In the genomic region with DNA sequence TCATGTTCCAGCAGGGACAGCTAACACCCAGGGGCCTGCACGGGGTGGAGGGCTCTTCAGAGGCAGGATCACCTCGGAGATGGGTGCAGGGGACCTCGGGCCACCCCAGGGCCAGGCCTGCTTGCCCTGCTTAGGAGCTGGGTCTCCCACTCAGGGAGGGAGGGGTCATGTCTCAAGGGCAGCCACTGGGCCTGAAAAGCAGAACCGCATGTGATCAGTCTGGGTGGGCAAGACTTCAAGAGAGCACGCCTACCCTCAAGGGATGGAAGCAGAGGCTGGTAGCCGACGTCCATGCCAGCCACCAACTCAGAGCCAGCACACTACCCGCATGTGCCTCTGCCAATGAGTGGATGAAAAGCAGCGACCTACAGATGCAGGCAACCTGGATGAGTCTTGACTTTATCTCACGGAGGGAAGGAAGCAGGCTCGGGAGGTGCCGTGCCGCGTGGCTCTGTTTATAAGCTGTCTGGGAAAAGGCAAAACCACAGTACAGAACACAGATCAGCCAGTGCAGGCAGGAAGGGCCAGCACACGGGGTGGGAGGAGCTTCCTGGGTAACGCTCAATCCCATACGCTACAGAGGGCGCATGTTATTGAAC, we compare ENCODE assay signal across 13 cellular contexts. TPM values are rescaled to one million over a fixed set of nuclear protein-coding genes. Genes with fewer than 3 reads are reported as not detected.
DNase-seq lines count a peak whose midpoint lies in the region; ATAC-seq, FAIRE-seq and TF ChIP-seq lines count a peak whose summit lies in the region.
"Had no signal": no experiment of that assay in that cellular context is flagged by ENCODE, and none has a peak within 500 bp of the region (broad histone marks: within the 10 kb centered on the region; RNA-seq: fewer than 3 reads in every experiment).

No MANE protein-coding gene starts in this region.

- 87% methylated on average over 18 of the region's 18 CpGs; no CpG with 5 or more reads in 1 of the 2 experiments for WGBS in H1 (ENCODE audit: extremely low coverage in 1 of 2, insufficient coverage in 1 of 2, insufficient read length in 1 of 2, insufficient replicate concordance in 2 of 2, low coverage in 1 of 2, low lambda C conversion rate in 2 of 2, missing lambda C conversion rate in 1 of 2), 2 experiments

- no peak for TF ChIP-seq RAD21 in H1 (IDR thresholded peaks at IDR 0.05 in 1 of 2, conservative IDR thresholded peaks at IDR 0.05 in 1 of 2; ENCODE audit: low read depth in 2 of 2, low read length in 2 of 2)

- H3K36me3 Mint-ChIP-seq in activated CD8-positive, alpha-beta T cell treated with anti-CD3 and anti-CD28 coated beads, Interleukin-2, amount 10 ng/mL, durations not matched to agents 7 days and 5 days (ENCODE audit: low read depth): no peaks in the 10 kb centered on the region
- H3K36me3 Mint-ChIP-seq in activated CD8-positive, alpha-beta T cell treated with anti-CD3 and anti-CD28 coated beads for 36 hours (ENCODE audit: low read depth): no peaks in the 10 kb centered on the region
- H3K36me3 Mint-ChIP-seq in neural progenitor cell: peaks cover 2% of the 10 kb centered on the region

- H2BK20ac ChIP-seq in H1 (ENCODE audit: low read length): no peak overlapping the region

- CTCF ChIA-PET in activated CD8-positive, alpha-beta T cell treated with anti-CD3 and anti-CD28 coated beads, Interleukin-2, amount 10 ng/mL, durations not matched to agents 7 days and 5 days (lab: Charles Lee): no interaction called here
- CTCF ChIA-PET in activated CD8-positive, alpha-beta T cell treated with anti-CD3 and anti-CD28 coated beads for 36 hours (lab: Charles Lee): interaction anchor here (1.5 kb wide), 1 partner anchor 20 kb away, joined by 3 read pairs; no protein-coding TSS in a partner anchor
- CTCF ChIA-PET in H1 (lab: Charles Lee; ENCODE audit: partially characterized antibody): interaction anchor here (1.0 to 2.0 kb wide), 8 partner anchors 9 to 134 kb away, joined by 3 to 9 read pairs (median 4); no protein-coding TSS in a partner anchor

- TF ChIP-seq POLR2A in NB4 (IDR thresholded peaks at IDR 0.05; ENCODE audit: extremely low read depth, insufficient read length) (no peak), H1 (IDR thresholded peaks at IDR 0.05; ENCODE audit: control extremely low read depth in 1 of 2, low read depth in 2 of 2, low read length in 2 of 2) (no peak)

- no peaks in the 10 kb centered on the region for H4K20me1 ChIP-seq in H1 (replicated peaks in 1 of 2; ENCODE audit: control insufficient read depth in 1 of 2, insufficient read depth in 2 of 2, low read length in 2 of 2)
- no peaks in the 10 kb centered on the region for H4K20me1 ChIP-seq in neural progenitor cell (ENCODE audit: low read depth)

- H2BK12ac ChIP-seq in H1 (ENCODE audit: low read depth, low read length): peak overlapping the region; percentile 60; the same call in 1 of the 2 replicates

- no peak overlapping the region for H3K4ac ChIP-seq in H1 (replicated peaks; ENCODE audit: insufficient read length, low read depth, low read length)

- H2BK120ac ChIP-seq in H1 (replicated peaks; ENCODE audit: low read depth, low read length): no peak overlapping the region

- TF ChIP-seq EP300 in H1 (IDR thresholded peaks at IDR 0.05; ENCODE audit: borderline replicate concordance in 1 of 2, low read depth in 2 of 2, low read length in 2 of 2): no peak

- peaks cover 12% of the 10 kb centered on the region for H3K4me1 Mint-ChIP-seq in activated CD8-positive, alpha-beta T cell treated with anti-CD3 and anti-CD28 coated beads, Interleukin-2, amount 10 ng/mL, durations not matched to agents 7 days and 5 days (ENCODE audit: low read depth)
- peaks cover 12% of the 10 kb centered on the region for H3K4me1 Mint-ChIP-seq in activated CD8-positive, alpha-beta T cell treated with anti-CD3 and anti-CD28 coated beads for 36 hours (ENCODE audit: low read depth)
- H3K4me1 Mint-ChIP-seq in neural progenitor cell: peaks cover 17% of the 10 kb centered on the region

- intact Hi-C loops in activated CD8-positive, alpha-beta T cell treated with anti-CD3 and anti-CD28 coated beads for 36 hours (cut with micrococcal nuclease): no loop called here

- H3K9me3 ChIP-seq in H1 (ENCODE audit: insufficient read depth in 2 of 2, low read depth in 1 of 2, low read length in 1 of 2): no peaks in the 10 kb centered on the region
- no peaks in the 10 kb centered on the region for H3K9me3 ChIP-seq in parathyroid adenoma (ENCODE audit: control insufficient read depth, low read length)
- H3K9me3 ChIP-seq in neural progenitor cell (ENCODE audit: low read depth): no peaks in the 10 kb centered on the region

- H3K14ac ChIP-seq in H1 (ENCODE audit: insufficient read length): no peak overlapping the region

- peaks cover 0 to 3% (median 1%) of the 10 kb centered on the region in 4 experiments; a peak in 6 of 7 replicates for H3K27me3 ChIP-seq in H1 (replicated peaks in 1 of 4; ENCODE audit: control insufficient read depth in 3 of 4, extremely low read depth in 1 of 4, insufficient read depth in 3 of 4, low read length in 3 of 4)
- H3K27me3 ChIP-seq in parathyroid adenoma (ENCODE audit: control insufficient read depth, insufficient read depth, low read length): no peaks in the 10 kb centered on the region
- H3K27me3 ChIP-seq in neural progenitor cell: peaks cover 51% of the 10 kb centered on the region

- H3K23ac ChIP-seq in H1 (ENCODE audit: insufficient read length): no peak overlapping the region

- H2AFZ ChIP-seq in H1 (ENCODE audit: low read length) (no peak overlapping the region), parathyroid adenoma (peak overlapping the region; percentile 22), neural progenitor cell (replicated peaks) (no peak overlapping the region)

- H3K27ac Mint-ChIP-seq in activated CD8-positive, alpha-beta T cell treated with anti-CD3 and anti-CD28 coated beads, Interleukin-2, amount 10 ng/mL, durations not matched to agents 7 days and 5 days: no peak overlapping the region
- H3K27ac Mint-ChIP-seq in activated CD8-positive, alpha-beta T cell treated with anti-CD3 and anti-CD28 coated beads for 36 hours: no peak overlapping the region
- no peak overlapping the region for H3K27ac Mint-ChIP-seq in neural progenitor cell

- H2BK15ac ChIP-seq in H1 (ENCODE audit: low read length): 0 out of 2 replicates have a peak overlapping the region, but pooled peaks have one; percentile 8

- H2BK5ac ChIP-seq in H1 (ENCODE audit: low read depth, low read length): no peak overlapping the region

- peak; percentile 50 for ATAC-seq in activated CD8-positive, alpha-beta T cell treated with anti-CD3 and anti-CD28 coated beads, Interleukin-2, amount 10 ng/mL, durations not matched to agents 7 days and 5 days
- no peak for ATAC-seq in activated CD8-positive, alpha-beta T cell treated with anti-CD3 and anti-CD28 coated beads for 36 hours

- H3K79me2 ChIP-seq in H1 (ENCODE audit: control insufficient read depth in 1 of 2, insufficient read depth in 2 of 2, low read length in 2 of 2) (no peaks in the 10 kb centered on the region), parathyroid adenoma (no peaks in the 10 kb centered on the region), neural progenitor cell (ENCODE audit: low read depth) (no peaks in the 10 kb centered on the region)

- H3K9me3 Mint-ChIP-seq in activated CD8-positive, alpha-beta T cell treated with anti-CD3 and anti-CD28 coated beads, Interleukin-2, amount 10 ng/mL, durations not matched to agents 7 days and 5 days (ENCODE audit: insufficient read depth): no peaks in the 10 kb centered on the region
- no peaks in the 10 kb centered on the region for H3K9me3 Mint-ChIP-seq in activated CD8-positive, alpha-beta T cell treated with anti-CD3 and anti-CD28 coated beads for 36 hours
- no peaks in the 10 kb centered on the region for H3K9me3 Mint-ChIP-seq in neural progenitor cell

- H3K4me3 Mint-ChIP-seq in activated CD8-positive, alpha-beta T cell treated with anti-CD3 and anti-CD28 coated beads, Interleukin-2, amount 10 ng/mL, durations not matched to agents 7 days and 5 days: no peak overlapping the region
- H3K4me3 Mint-ChIP-seq in activated CD8-positive, alpha-beta T cell treated with anti-CD3 and anti-CD28 coated beads for 36 hours: no peak overlapping the region
- H3K4me3 Mint-ChIP-seq in neural progenitor cell: no peak overlapping the region

- H3F3A ChIP-seq in neural progenitor cell (ENCODE audit: low read depth): no peaks in the 10 kb centered on the region

- H3K4me3 ChIP-seq in NB4 (ENCODE audit: low read depth, low read length): no peak overlapping the region
- no peak overlapping the region for H3K4me3 ChIP-seq in H1 (ENCODE audit: extremely low read depth in 1 of 4, insufficient read depth in 2 of 4, low read depth in 3 of 4, low read length in 4 of 4)
- H3K4me3 ChIP-seq in parathyroid adenoma (ENCODE audit: low read depth, low read length): no peak overlapping the region
- H3K4me3 ChIP-seq in neural progenitor cell: no peak overlapping the region

- peaks cover 20% of the 10 kb centered on the region for H3K27me3 Mint-ChIP-seq in activated CD8-positive, alpha-beta T cell treated with anti-CD3 and anti-CD28 coated beads, Interleukin-2, amount 10 ng/mL, durations not matched to agents 7 days and 5 days (ENCODE audit: low read depth)
- peaks cover 28% of the 10 kb centered on the region for H3K27me3 Mint-ChIP-seq in activated CD8-positive, alpha-beta T cell treated with anti-CD3 and anti-CD28 coated beads for 36 hours
- peaks cover 17% of the 10 kb centered on the region for H3K27me3 Mint-ChIP-seq in neural progenitor cell (ENCODE audit: insufficient read depth, low read depth)

- TF ChIP-seq CTCF in activated CD8-positive, alpha-beta T cell treated with anti-CD3 and anti-CD28 coated beads for 36 hours (IDR thresholded peaks at IDR 0.05): no peak
- no peak for TF ChIP-seq CTCF in NB4 (IDR thresholded peaks at IDR 0.05; ENCODE audit: low read depth, low read length)
- TF ChIP-seq CTCF in H1 (IDR thresholded peaks at IDR 0.05; ENCODE audit: control extremely low read depth in 1 of 3, insufficient read depth in 1 of 3, low read depth in 1 of 3, low read length in 3 of 3): no peak
- no peak for TF ChIP-seq CTCF in parathyroid adenoma (IDR thresholded peaks at IDR 0.05)
- TF ChIP-seq CTCF in neural progenitor cell (IDR thresholded peaks at IDR 0.05): no peak

- H3K9ac ChIP-seq in H1 (replicated peaks in 1 of 4; ENCODE audit: extremely low read depth in 1 of 4, low read depth in 3 of 4, low read length in 3 of 4) (no peak overlapping the region), parathyroid adenoma (no peak overlapping the region), neural progenitor cell (no peak overlapping the region)

- no peak overlapping the region for H4K5ac ChIP-seq in H1 (ENCODE audit: insufficient read length, low read depth, low read length)

- FAIRE-seq in H1 (lab: Jason Lieb, UNC): no peak
- FAIRE-seq: astrocyte had no signal

- H3K18ac ChIP-seq in H1 (ENCODE audit: extremely low read depth, low read length): no peak overlapping the region

- H3K4me2 ChIP-seq in H1 (ENCODE audit: insufficient read depth in 1 of 2, low read depth in 2 of 2, low read length in 2 of 2) (no peak overlapping the region), parathyroid adenoma (ENCODE audit: low read length) (no peak overlapping the region), neural progenitor cell (no peak overlapping the region)

- H3K79me1 ChIP-seq in H1 (ENCODE audit: low read depth, low read length): no peaks in the 10 kb centered on the region

- no peak for DNase-seq in activated CD8-positive, alpha-beta T cell treated with anti-CD3 and anti-CD28 coated beads, Interleukin-2, amount 10 ng/mL, durations not matched to agents 7 days and 5 days
- DNase-seq in activated CD8-positive, alpha-beta T cell treated with anti-CD3 and anti-CD28 coated beads for 36 hours: no peak
- DNase-seq in NB4 (ENCODE audit: low read depth) (peak; percentile 84), H1 (ENCODE audit: low read depth in 1 of 2, low spot score in 2 of 2) (no peak), medulla oblongata (ENCODE audit: extremely low spot score) (no peak), neural progenitor cell (ENCODE audit: low spot score) (no peak), NCI-H2196 (lab: John Stamatoyannopoulos, UW; ENCODE audit: unreplicated experiment) (no peak)
- DNase-seq: activated T-cell treated with anti-CD3 and anti-CD28 coated beads, Interleukin-2, amount 50 U/mL, for 48 hours; nucleus accumbens; substantia nigra had no signal

- H3K23me2 ChIP-seq in H1 (ENCODE audit: low read depth, low read length): no peaks in the 10 kb centered on the region

- no peak overlapping the region for H3K56ac ChIP-seq in H1 (replicated peaks; ENCODE audit: insufficient read length, low read depth, low read length)

- no peaks in the 10 kb centered on the region for H3K36me3 ChIP-seq in H1 (ENCODE audit: control insufficient read depth in 2 of 4, insufficient read depth in 4 of 4, low read length in 3 of 4)
- H3K36me3 ChIP-seq in parathyroid adenoma (ENCODE audit: control insufficient read depth, insufficient read depth, low read length): no peaks in the 10 kb centered on the region
- no peaks in the 10 kb centered on the region for H3K36me3 ChIP-seq in neural progenitor cell

- H4K91ac ChIP-seq in H1 (replicated peaks; ENCODE audit: insufficient read length, low read length): peak overlapping the region; percentile 32

- no peak overlapping the region for H3K27ac ChIP-seq in H1 (ENCODE audit: low read depth, low read length)
- H3K27ac ChIP-seq in parathyroid adenoma: no peak overlapping the region
- H3K27ac ChIP-seq in neural progenitor cell: no peak overlapping the region

- H2AK5ac ChIP-seq in H1 (ENCODE audit: low read depth, low read length): 0 out of 2 replicates have a peak overlapping the region, but pooled peaks have one; percentile 15

- POLR2A ChIA-PET in activated CD8-positive, alpha-beta T cell treated with anti-CD3 and anti-CD28 coated beads, Interleukin-2, amount 10 ng/mL, durations not matched to agents 7 days and 5 days (lab: Charles Lee): no interaction called here
- POLR2A ChIA-PET in activated CD8-positive, alpha-beta T cell treated with anti-CD3 and anti-CD28 coated beads for 36 hours (lab: Charles Lee): interaction anchor here (1.1 kb wide), 1 partner anchor 137 kb away, joined by 4 read pairs; no protein-coding TSS in a partner anchor
- POLR2A ChIA-PET in H1 (lab: Charles Lee; ENCODE audit: partially characterized antibody): interaction anchor here (0.5 to 1.3 kb wide), 2 partner anchors 10 to 60 kb away, joined by 4 to 5 read pairs; no protein-coding TSS in a partner anchor

- H3K4me1 ChIP-seq in H1 (replicated peaks in 1 of 4; ENCODE audit: control insufficient read depth in 3 of 4, insufficient read depth in 4 of 4, low read length in 3 of 4) (no peaks in the 10 kb centered on the region), parathyroid adenoma (no peaks in the 10 kb centered on the region), neural progenitor cell (no peaks in the 10 kb centered on the region)

- peak overlapping the region; percentile 29; the same call in 1 of the 2 replicates for H4K8ac ChIP-seq in H1 (ENCODE audit: extremely low read depth, insufficient read depth, low read length)

RNA-seq across cellular contexts. Expression of a gene that starts 16.0 kb away (rescaled TPM):
- total RNA-seq in activated CD8-positive, alpha-beta T cell treated with anti-CD3 and anti-CD28 coated beads, Interleukin-2, amount 10 ng/mL, durations not matched to agents 7 days and 5 days: 1 to 10 TPM; 1.2 to 1.5 TPM
- total RNA-seq in activated CD8-positive, alpha-beta T cell treated with anti-CD3 and anti-CD28 coated beads for 36 hours: not detected
- total RNA-seq in H1 (2021; fragmentation: NEBNext Ultra II Directional; extraction: Animal tissue kit (Norgen Biotek cat#: 25700)): 0.28 and 0.38 TPM in 2 replicates
- not detected in 2 replicates for polyA plus RNA-seq in H1 (2011; rRNA removed)
- not detected for polyA plus RNA-seq in H1 (2011; cell fraction: cytosol; rRNA removed)
- not detected for polyA plus RNA-seq in H1 (2011; cell fraction: nucleus; rRNA removed)
- polyA plus RNA-seq in H1 (2012, experiment 1 of 2): not detected in 4 replicates
- polyA plus RNA-seq in H1 (2012, experiment 2 of 2): 0.10 TPM
- 0.14 TPM for polyA plus RNA-seq in H1 (2013, experiment 1 of 2)
- polyA plus RNA-seq in H1 (2013, experiment 2 of 2): 0.09 TPM
- polyA minus RNA-seq in H1 (2011; rRNA and poly(A)+ RNA removed): not detected in 2 replicates
- not detected for polyA minus RNA-seq in H1 (2011; cell fraction: cytosol; rRNA and poly(A)+ RNA removed)
- polyA minus RNA-seq in H1 (2011; cell fraction: nucleus; rRNA and poly(A)+ RNA removed): not detected
- total RNA-seq in neural progenitor cell (ENCODE audit: low replicate concordance): 0.06 TPM in 1 of 2 replicates, not detected in the other
- total RNA-seq: fibroblast of lung had no signal
- polyA plus RNA-seq: fibroblast of lung had no signal

RNA-seq across cellular contexts. Expression of a gene that starts 53.2 kb away (rescaled TPM):
- total RNA-seq in activated CD8-positive, alpha-beta T cell treated with anti-CD3 and anti-CD28 coated beads, Interleukin-2, amount 10 ng/mL, durations not matched to agents 7 days and 5 days: not detected
- total RNA-seq in activated CD8-positive, alpha-beta T cell treated with anti-CD3 and anti-CD28 coated beads for 36 hours: not detected
- total RNA-seq in H1 (2021; fragmentation: NEBNext Ultra II Directional; extraction: Animal tissue kit (Norgen Biotek cat#: 25700)): not detected in 2 replicates
- polyA plus RNA-seq in H1 (2011; rRNA removed): 0.36 and 0.66 TPM in 2 replicates
- 0.27 TPM for polyA plus RNA-seq in H1 (2011; cell fraction: cytosol; rRNA removed)
- 2.4 TPM for polyA plus RNA-seq in H1 (2011; cell fraction: nucleus; rRNA removed)
- 0.38 to 0.69 TPM (median 0.55 TPM) in 3 of 4 replicates, not detected in the other for polyA plus RNA-seq in H1 (2012, experiment 1 of 2)
- polyA plus RNA-seq in H1 (2012, experiment 2 of 2): not detected
- 0.36 TPM for polyA plus RNA-seq in H1 (2013, experiment 1 of 2)
- polyA plus RNA-seq in H1 (2013, experiment 2 of 2): 0.83 TPM
- not detected in 2 replicates for polyA minus RNA-seq in H1 (2011; rRNA and poly(A)+ RNA removed)
- polyA minus RNA-seq in H1 (2011; cell fraction: cytosol; rRNA and poly(A)+ RNA removed): not detected
- 0.60 TPM for polyA minus RNA-seq in H1 (2011; cell fraction: nucleus; rRNA and poly(A)+ RNA removed)
- 1.2 TPM in 1 of 2 replicates, not detected in the other for total RNA-seq in neural progenitor cell (ENCODE audit: low replicate concordance)
